Comparison of ENCODE assay signal across 8 cellular contexts in the genomic region with DNA sequence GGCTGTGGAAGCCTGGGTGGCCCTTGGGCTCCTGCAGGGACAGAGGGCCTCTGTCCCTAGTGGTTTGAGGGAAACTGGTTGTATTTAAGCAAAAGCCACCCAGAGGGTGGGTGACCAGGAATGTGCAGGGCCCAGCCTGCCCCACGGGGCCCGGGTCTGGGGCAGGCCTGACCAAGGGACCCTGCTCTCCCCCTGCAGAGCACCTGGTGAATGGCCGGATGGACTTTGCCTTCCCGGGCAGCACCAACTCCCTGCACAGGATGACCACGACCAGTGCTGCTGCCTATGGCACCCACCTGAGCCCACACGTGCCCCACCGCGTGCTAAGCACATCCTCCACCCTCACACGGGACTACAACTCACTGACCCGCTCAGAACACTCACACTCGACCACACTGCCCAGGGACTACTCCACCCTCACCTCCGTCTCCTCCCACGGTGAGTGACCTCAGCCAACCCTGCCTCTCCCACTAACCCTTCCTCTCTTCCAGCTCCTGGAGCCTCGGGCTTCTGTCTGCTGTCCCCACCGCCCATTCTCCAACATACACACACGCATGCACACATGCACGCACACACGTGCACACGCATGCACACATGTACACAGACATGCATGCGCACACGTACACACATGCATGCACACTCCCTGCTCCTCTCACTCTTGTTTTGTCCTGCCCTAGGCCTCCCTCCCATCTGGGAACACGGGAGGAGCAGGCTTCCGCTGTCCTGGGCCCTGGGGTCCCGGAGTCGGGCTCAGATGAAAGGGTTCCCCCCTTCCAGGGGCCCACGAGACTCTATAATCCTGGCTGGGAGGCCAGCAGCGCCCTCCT. TPM values are rescaled to one million over a fixed set of nuclear protein-coding genes. Genes with fewer than 3 reads are reported as not detected.
DNase-seq lines count a peak whose midpoint lies in the region; ATAC-seq and TF ChIP-seq lines count a peak whose summit lies in the region.

No MANE protein-coding gene starts in this region.

- no TSS peak for BruUV-seq in PC-9 (replicated peaks; lab: Mats Ljungman, UMichigan)

- 0 out of 2 replicates have a peak, but pooled peaks cover 3% of the 10 kb centered on the region for H4K20me1 ChIP-seq in PC-9 (ENCODE audit: insufficient read depth)

- H3K79me2 ChIP-seq in PC-9 (ENCODE audit: low read depth), result no peaks in the 10 kb centered on the region

- H3K4me2 ChIP-seq in PC-9, result no peak overlapping the region

- H3K36me3 ChIP-seq in liver (ENCODE audit: control insufficient read depth in 4 of 4, insufficient read depth in 3 of 4, low read depth in 1 of 4, low read length in 3 of 4) (peaks cover 0 to 15% (median 2%) of the 10 kb centered on the region in 4 donors), transverse colon (peaks cover 0 to 12% (median 2%) of the 10 kb centered on the region in 4 donors), MG63 (no peaks in the 10 kb centered on the region), PC-9 (ENCODE audit: low read depth) (no peaks in the 10 kb centered on the region), brain microvascular endothelial cell (replicated peaks) (no peaks in the 10 kb centered on the region)

- no peak for TF ChIP-seq POLR2A in transverse colon (IDR thresholded peaks at IDR 0.05)

- H3K4me1 ChIP-seq in liver (ENCODE audit: control insufficient read depth in 4 of 4, insufficient read depth in 4 of 4, low read length in 3 of 4) (peaks cover 8 to 39% (median 17%) of the 10 kb centered on the region in 4 donors), transverse colon (peaks cover 0 to 14% (median 7%) of the 10 kb centered on the region in 4 donors), PC-9 (replicated peaks; ENCODE audit: insufficient read depth) (no peaks in the 10 kb centered on the region)

- H3K4me3 ChIP-seq in liver (ENCODE audit: low read depth in 1 of 3, low read length in 3 of 3) (no peak overlapping the region), transverse colon (peak overlapping the region in 1 of 4 donors; percentile 48), MG63 (no peak overlapping the region), PC-9 (no peak overlapping the region), brain microvascular endothelial cell (ENCODE audit: low read depth, low read length) (no peak overlapping the region)

- H3K4me3 Mint-ChIP-seq in activated naive CD4-positive, alpha-beta T cell treated with anti-CD3 and anti-CD28 coated beads, Interleukin-2, amount 50 U/mL, for 24 hours, result peak overlapping the region; percentile 73
- peak overlapping the region; percentile 24 for H3K4me3 Mint-ChIP-seq in activated CD4-positive, alpha-beta memory T cell treated with anti-CD3 and anti-CD28 coated beads for 36 hours

- 58% methylated on average over 27 of the region's 27 CpGs for WGBS in liver
- WGBS in transverse colon (ENCODE audit: low coverage in 1 of 2), 2 donors, result 50 to 82% methylated on average over 2 to 27 of the region's 27 CpGs

- peaks cover 35% of the 10 kb centered on the region for H3F3A ChIP-seq in PC-9 (ENCODE audit: insufficient read depth, low read depth)

- POLR2A ChIA-PET in activated CD4-positive, alpha-beta memory T cell treated with anti-CD3 and anti-CD28 coated beads for 36 hours (lab: Charles Lee), result interaction anchor here (1.3 to 1.8 kb wide), 6 partner anchors 18 to 88 kb away, joined by 4 to 14 read pairs (median 5); a partner anchor contains a TSS
- POLR2A ChIA-PET in PC-9 (lab: Charles Lee; ENCODE audit: unreplicated experiment), result no interaction called here

- no peaks in the 10 kb centered on the region for H3K9me3 Mint-ChIP-seq in activated naive CD4-positive, alpha-beta T cell treated with anti-CD3 and anti-CD28 coated beads, Interleukin-2, amount 50 U/mL, for 24 hours
- H3K9me3 Mint-ChIP-seq in activated naive CD4-positive, alpha-beta T cell treated with anti-CD3 and anti-CD28 coated beads, Interleukin-2, amount 50 U/mL, for 72 hours, result no peaks in the 10 kb centered on the region
- no peaks in the 10 kb centered on the region for H3K9me3 Mint-ChIP-seq in activated CD4-positive, alpha-beta memory T cell treated with anti-CD3 and anti-CD28 coated beads for 36 hours

- intact Hi-C loops in activated CD4-positive, alpha-beta memory T cell treated with anti-CD3 and anti-CD28 coated beads for 36 hours (cut with micrococcal nuclease), result loop anchor here (5.0 kb wide), 1 partner anchor 327 kb away; no protein-coding TSS in a partner anchor
- intact Hi-C loops in transverse colon (cut with DNase I; ENCODE audit: low total_unique reads) (loop anchor here (5.0 to 10.0 kb wide), 2 partner anchors 70 to 82 kb away; no protein-coding TSS in a partner anchor), PC-9 (cut with micrococcal nuclease; ENCODE audit: unreplicated experiment) (no loop called here)

- peaks cover 15% of the 10 kb centered on the region for H3K4me1 Mint-ChIP-seq in activated naive CD4-positive, alpha-beta T cell treated with anti-CD3 and anti-CD28 coated beads, Interleukin-2, amount 50 U/mL, for 24 hours
- peaks cover 20% of the 10 kb centered on the region for H3K4me1 Mint-ChIP-seq in activated CD4-positive, alpha-beta memory T cell treated with anti-CD3 and anti-CD28 coated beads for 36 hours (ENCODE audit: low read depth)

- H3K27me3 Mint-ChIP-seq in activated naive CD4-positive, alpha-beta T cell treated with anti-CD3 and anti-CD28 coated beads, Interleukin-2, amount 50 U/mL, for 24 hours, result no peaks in the 10 kb centered on the region
- H3K27me3 Mint-ChIP-seq in activated CD4-positive, alpha-beta memory T cell treated with anti-CD3 and anti-CD28 coated beads for 36 hours, result no peaks in the 10 kb centered on the region

- TF ChIP-seq RAD21 in liver (IDR thresholded peaks at IDR 0.05), result no peak

- H3K27me3 ChIP-seq in liver (ENCODE audit: control insufficient read depth in 4 of 4, insufficient read depth in 4 of 4, low read length in 3 of 4) (no peaks in the 10 kb centered on the region), transverse colon (no peaks in the 10 kb centered on the region), MG63 (no peaks in the 10 kb centered on the region), PC-9 (ENCODE audit: insufficient read depth, low read depth) (no peaks in the 10 kb centered on the region), brain microvascular endothelial cell (replicated peaks) (no peaks in the 10 kb centered on the region)

- no peak overlapping the region for H2AFZ ChIP-seq in PC-9

- TF ChIP-seq CTCF in liver (IDR thresholded peaks at IDR 0.05; ENCODE audit: low read depth, low read length, missing input control) (no peak), transverse colon (IDR thresholded peaks at IDR 0.05) (no peak), PC-9 (conservative IDR thresholded peaks at IDR 0.05) (no peak), brain microvascular endothelial cell (IDR thresholded peaks at IDR 0.05; ENCODE audit: low read depth, low read length, missing control alignments) (no peak)

- H3K27ac ChIP-seq in liver (ENCODE audit: low read depth in 1 of 2, low read length in 2 of 2) (peak overlapping the region; percentile 76 to 83), transverse colon (peak overlapping the region; percentile 49 to 58 (median 54)), PC-9 (no peak overlapping the region), brain microvascular endothelial cell (no peak overlapping the region)

- peak overlapping the region; percentile 71 for H3K27ac Mint-ChIP-seq in activated naive CD4-positive, alpha-beta T cell treated with anti-CD3 and anti-CD28 coated beads, Interleukin-2, amount 50 U/mL, for 24 hours
- peak overlapping the region in 1 of 2 donors; percentile 75 for H3K27ac Mint-ChIP-seq in activated naive CD4-positive, alpha-beta T cell treated with anti-CD3 and anti-CD28 coated beads, Interleukin-2, amount 50 U/mL, for 72 hours
- peak overlapping the region; percentile 15 for H3K27ac Mint-ChIP-seq in activated CD4-positive, alpha-beta memory T cell treated with anti-CD3 and anti-CD28 coated beads for 36 hours

- in situ Hi-C loops in transverse colon (cut with MboI; ENCODE audit: low pct_ligation_motif_present in 1 of 4, low pct_unique_long_range_greater_than_20kb in 1 of 4, low sequenced_read_pairs in 3 of 4) (loop anchor here in 1 of 4 donors (25.0 kb wide), 1 partner anchor 133 kb away; a partner anchor contains a TSS), brain microvascular endothelial cell (cut with HindIII; ENCODE audit: low pct_ligation_motif_present, low sequenced_read_pairs) (no loop called here)

- no peaks in the 10 kb centered on the region for H3K9me2 ChIP-seq in PC-9 (ENCODE audit: insufficient read depth)

- H3K36me3 Mint-ChIP-seq in activated naive CD4-positive, alpha-beta T cell treated with anti-CD3 and anti-CD28 coated beads, Interleukin-2, amount 50 U/mL, for 24 hours, result no peaks in the 10 kb centered on the region
- H3K36me3 Mint-ChIP-seq in activated naive CD4-positive, alpha-beta T cell treated with anti-CD3 and anti-CD28 coated beads, Interleukin-2, amount 50 U/mL, for 72 hours, result no peaks in the 10 kb centered on the region
- peaks cover 1% of the 10 kb centered on the region for H3K36me3 Mint-ChIP-seq in activated CD4-positive, alpha-beta memory T cell treated with anti-CD3 and anti-CD28 coated beads for 36 hours

- ATAC-seq in activated naive CD4-positive, alpha-beta T cell treated with anti-CD3 and anti-CD28 coated beads, Interleukin-2, amount 50 U/mL, for 72 hours, result no peak

- CTCF ChIA-PET in activated CD4-positive, alpha-beta memory T cell treated with anti-CD3 and anti-CD28 coated beads for 36 hours (lab: Charles Lee), result interaction anchor here (1.3 to 10.9 kb wide), 30 partner anchors 9 to 360 kb away, joined by 3 to 438 read pairs (median 8); a partner anchor contains a TSS
- CTCF ChIA-PET in PC-9 (lab: Charles Lee), result no interaction called here

- H3K9ac ChIP-seq in liver (ENCODE audit: low read depth in 1 of 2, low read length in 2 of 2), result no peak overlapping the region

- TF ChIP-seq EP300 in transverse colon (IDR thresholded peaks at IDR 0.05; ENCODE audit: low read depth), result no peak

- H3K9me3 ChIP-seq in liver (ENCODE audit: control insufficient read depth in 4 of 4, low read length in 3 of 4) (no peaks in the 10 kb centered on the region), transverse colon (no peaks in the 10 kb centered on the region), MG63 (no peaks in the 10 kb centered on the region), PC-9 (ENCODE audit: insufficient read depth, low read depth) (no peaks in the 10 kb centered on the region)

- DNase-seq in activated naive CD4-positive, alpha-beta T cell treated with anti-CD3 and anti-CD28 coated beads, Interleukin-2, amount 50 U/mL, for 72 hours (ENCODE audit: low spot score in 2 of 2), result no peak
- no peak for DNase-seq in activated CD4-positive, alpha-beta memory T cell treated with anti-CD3 and anti-CD28 coated beads for 36 hours
- DNase-seq in transverse colon (no peak), MG63 (no peak), PC-9 (no peak), brain microvascular endothelial cell (no peak)

RNA-seq across cellular contexts. Expression of a gene that starts 10.4 kb away (rescaled TPM):
- 10 to 100 TPM; 54.7 to 74.8 TPM for total RNA-seq in activated naive CD4-positive, alpha-beta T cell treated with anti-CD3 and anti-CD28 coated beads, Interleukin-2, amount 50 U/mL, for 72 hours
- 10 to 100 TPM; 69.3 to 69.7 TPM for total RNA-seq in activated CD4-positive, alpha-beta memory T cell treated with anti-CD3 and anti-CD28 coated beads for 36 hours
- total RNA-seq in liver (100 to 1,000 TPM in 1 of 2 donors, 10 to 100 TPM in 1; 80.3 to 111 TPM), transverse colon (100 to 1,000 TPM in 1 of 4 donors, 10 to 100 TPM in 1, 1 to 10 TPM in 2; 9.3 to 116 (median 30.9) TPM), PC-9 (2021) (12.7 and 12.8 TPM in 2 replicates)
- 100 to 1,000 TPM in 1 of 2 donors, 10 to 100 TPM in 1; 59.0 to 230 TPM for polyA plus RNA-seq in liver
- total RNA-seq in MG63 (2014; rRNA removed; shearing (Covaris generic); ENCODE audit: low replicate concordance), result 30.4 and 51.1 TPM in 2 replicates

RNA-seq across cellular contexts. Expression of a gene that starts 30.0 kb away (rescaled TPM):
- 10 to 100 TPM; 15.3 to 29.3 TPM for total RNA-seq in activated naive CD4-positive, alpha-beta T cell treated with anti-CD3 and anti-CD28 coated beads, Interleukin-2, amount 50 U/mL, for 72 hours
- total RNA-seq in activated CD4-positive, alpha-beta memory T cell treated with anti-CD3 and anti-CD28 coated beads for 36 hours, result 10 to 100 TPM; 21.8 to 24.7 TPM
- total RNA-seq in liver (10 to 100 TPM; 11.5 to 16.4 TPM), transverse colon (10 to 100 TPM; 24.0 to 99.1 (median 63.1) TPM), PC-9 (2021) (25.3 and 27.8 TPM in 2 replicates)
- polyA plus RNA-seq in liver, result 1 to 10 TPM; 4.0 to 6.4 TPM
- total RNA-seq in MG63 (2014; rRNA removed; shearing (Covaris generic); ENCODE audit: low replicate concordance), result 16.0 and 48.1 TPM in 2 replicates

RNA-seq across cellular contexts. Expression of a gene that starts 33.3 kb away (rescaled TPM):
- total RNA-seq in activated naive CD4-positive, alpha-beta T cell treated with anti-CD3 and anti-CD28 coated beads, Interleukin-2, amount 50 U/mL, for 72 hours, result 1 to 10 TPM in 1 of 2 donors, under 1 TPM in 1; 0.76 to 1.1 TPM
- 1 to 10 TPM in 1 of 2 experiments, under 1 TPM in 1; 0.67 to 1.1 TPM for total RNA-seq in activated CD4-positive, alpha-beta memory T cell treated with anti-CD3 and anti-CD28 coated beads for 36 hours
- total RNA-seq in liver, result 1 to 10 TPM in 1 of 2 donors, under 1 TPM in 1; 0.42 to 1.2 TPM
- 1 to 10 TPM; 1.3 to 1.4 TPM for polyA plus RNA-seq in liver
- 100 to 1,000 TPM; 196 to 323 (median 229) TPM for total RNA-seq in transverse colon
- not detected in 2 replicates for total RNA-seq in MG63 (2014; rRNA removed; shearing (Covaris generic); ENCODE audit: low replicate concordance)
- 448 and 461 TPM in 2 replicates for total RNA-seq in PC-9 (2021)

Comparison
In these comparisons a context has a peak if more than half of its experiments do, and no peak if none do; other contexts are left out.
1. H3K27ac ChIP-seq: peak in liver (2 of 2) and transverse colon (4 of 4); none in PC-9 (single experiment) and brain microvascular endothelial cell (single experiment).
2. RNA of a gene that starts 33.3 kb away (total RNA-seq): 448 to 461 TPM in PC-9 and 196 to 323 TPM in transverse colon; 0.42 to 1.2 TPM in liver, 0.76 to 1.1 TPM in activated naive CD4-positive, alpha-beta T cell treated with anti-CD3 and anti-CD28 coated beads, Interleukin-2, amount 50 U/mL, for 72 hours, 0.67 to 1.1 TPM in activated CD4-positive, alpha-beta memory T cell treated with anti-CD3 and anti-CD28 coated beads for 36 hours and not detected in MG63; every median in the first group is over 10 times any median in the second.